ENCODE assay signal across 13 cellular contexts in genomic region chr9:106648799-106649198, GRCh38.
DNase-seq lines count a peak whose midpoint lies in the region; ATAC-seq, FAIRE-seq and TF ChIP-seq lines count a peak whose summit lies in the region.
"Had no signal": no experiment of that assay in that cellular context is flagged by ENCODE, and none has a peak within 500 bp of the region (broad histone marks: within the 10 kb centered on the region; RNA-seq: fewer than 3 reads in every experiment).

No MANE protein-coding gene starts in this region.

- H3K27ac ChIP-seq in AG04450 (ENCODE audit: low read depth, low read length) (no peak overlapping the region), H9 (ENCODE audit: insufficient read length, low read depth, low read length) (no peak overlapping the region)
- H3K27ac ChIP-seq: lower lobe of right lung, Peyer's patch had no signal

- H3K36me3 Mint-ChIP-seq in H9 (ENCODE audit: insufficient read depth in 1 of 3, low read depth in 3 of 3), result no peaks in the 10 kb centered on the region

- FAIRE-seq in islet of Langerhans (lab: Jason Lieb, UNC), result peak; percentile 97

- H3K18ac ChIP-seq in H9 (ENCODE audit: insufficient read length, low read depth, low read length), result no peak overlapping the region

- POLR2A ChIA-PET in AG04450 (lab: Yijun Ruan, JAX), result no interaction called here

- no peaks in the 10 kb centered on the region for H3K27me3 Mint-ChIP-seq in H9 (ENCODE audit: low read depth)
- H3K27me3 Mint-ChIP-seq: activated B cell treated with CpG ODN at 0.5 μM for 24 hours had no signal

- no peak overlapping the region for H2BK12ac ChIP-seq in H9 (ENCODE audit: insufficient read length, low read depth, low read length)

- no peak overlapping the region for H4K8ac ChIP-seq in H9 (replicated peaks; ENCODE audit: insufficient read length, low read depth, low read length)

- H3K27me3 ChIP-seq in AG04450 (ENCODE audit: control insufficient read depth, insufficient read depth, low read length) (no peaks in the 10 kb centered on the region), H9 (ENCODE audit: insufficient read depth, low read length) (no peaks in the 10 kb centered on the region)
- H3K27me3 ChIP-seq: Peyer's patch had no signal

- H3K56ac ChIP-seq in H9 (ENCODE audit: insufficient read length, low read depth, low read length), result no peak overlapping the region

- H4K20me1 ChIP-seq in H9 (ENCODE audit: control insufficient read depth, insufficient read depth, insufficient read length), result no peaks in the 10 kb centered on the region

- TF ChIP-seq CTCF in AG04450 (IDR thresholded peaks at IDR 0.05; ENCODE audit: low read depth, low read length), result peak; percentile 29
- peak; percentile 45; the same call in 2 of the 3 replicates for TF ChIP-seq CTCF in H9 (conservative IDR thresholded peaks at IDR 0.05)

- H3K23me2 ChIP-seq in H9 (ENCODE audit: insufficient read length, low read depth, low read length, poor library complexity, severe bottlenecking), result no peaks in the 10 kb centered on the region

- intact Hi-C loops in left colon (cut with DNase I, micrococcal nuclease), result no loop called here

- H3K4me2 ChIP-seq in H9 (ENCODE audit: insufficient read depth, insufficient read length, low read length), result no peak overlapping the region

- H3K79me1 ChIP-seq in H9 (ENCODE audit: insufficient read depth, low read depth, low read length, poor library complexity, severe bottlenecking), result no peaks in the 10 kb centered on the region

- H2BK15ac ChIP-seq in H9 (ENCODE audit: low read depth, low read length), result no peak overlapping the region

- H3K23ac ChIP-seq in H9 (ENCODE audit: insufficient read length, low read depth, low read length), result no peak overlapping the region

- no peaks in the 10 kb centered on the region for H3K79me2 ChIP-seq in H9 (ENCODE audit: insufficient read depth, low read length)

- no peak overlapping the region for H2AK5ac ChIP-seq in H9 (ENCODE audit: insufficient read length, low read length)

- no peak overlapping the region for H3T11ph ChIP-seq in H9 (ENCODE audit: low read length)

- H2AFZ ChIP-seq in H9 (ENCODE audit: low read length), result no peak overlapping the region

- no peak overlapping the region for H3K9ac ChIP-seq in H9 (ENCODE audit: extremely low read depth, insufficient read length, low read length)

- H3K9me3 ChIP-seq in AG04450 (ENCODE audit: control insufficient read depth, insufficient read depth, low read length) (no peaks in the 10 kb centered on the region), H9 (ENCODE audit: control insufficient read depth, low read depth, low read length) (no peaks in the 10 kb centered on the region)
- H3K9me3 ChIP-seq: HAP-1, lower lobe of right lung, Peyer's patch had no signal

- no peak overlapping the region for H4K91ac ChIP-seq in H9 (ENCODE audit: insufficient read length, low read depth, low read length)

- no CpG with 5 or more reads among the region's 2 CpGs for WGBS in H9 (ENCODE audit: extremely low coverage, insufficient read length, low lambda C conversion rate)

- H2BK20ac ChIP-seq in H9 (ENCODE audit: low read depth, low read length, poor library complexity, severe bottlenecking), result no peak overlapping the region

- H3K9me3 Mint-ChIP-seq in H9, result peaks cover 0 to 2% of the 10 kb centered on the region in 2 experiments; a peak in 2 of 5 replicates

- ATAC-seq in GM18907 (IDR thresholded peaks at IDR 0.05; ENCODE audit: unreplicated experiment) (no peak), HG03432 (IDR thresholded peaks at IDR 0.05; ENCODE audit: unreplicated experiment) (no peak), GM21529 (IDR thresholded peaks at IDR 0.05; ENCODE audit: unreplicated experiment) (no peak), left colon (no peak)
- ATAC-seq: lower lobe of right lung had no signal

- no peak overlapping the region for H3K14ac ChIP-seq in H9 (ENCODE audit: insufficient read depth, low read length)

- no peak overlapping the region for H2BK5ac ChIP-seq in H9 (ENCODE audit: insufficient read length, low read length)

- CTCF ChIA-PET in AG04450 (lab: Charles Lee), result interaction anchor here (0.6 to 0.7 kb wide), 2 partner anchors 8 to 286 kb away, joined by 3 to 4 read pairs; no protein-coding TSS in a partner anchor

- H3K4me3 Mint-ChIP-seq in H9, result no peak overlapping the region
- H3K4me3 Mint-ChIP-seq: activated B cell treated with CpG ODN at 0.5 μM for 24 hours had no signal

- H2BK120ac ChIP-seq in H9 (ENCODE audit: low read depth, low read length, poor library complexity, severe bottlenecking), result no peak overlapping the region

- DNase-seq in AG04450 (ENCODE audit: low read depth, low spot score) (no peak), H9 (no peak), amniotic epithelial cell (ENCODE audit: low read depth) (peak; percentile 42), left colon (no peak)
- DNase-seq: activated B cell treated with CpG ODN at 0.5 μM for 24 hours, lower lobe of right lung, NCI-H1048, Peyer's patch had no signal

- no peak overlapping the region for H4K5ac ChIP-seq in H9 (ENCODE audit: insufficient read length, low read depth, low read length)

- H3K4me3 ChIP-seq in AG04450 (ENCODE audit: low read depth, low read length), result no peak overlapping the region
- H3K4me3 ChIP-seq: HAP-1, lower lobe of right lung, Peyer's patch had no signal

- H3K27ac Mint-ChIP-seq in H9, result no peak overlapping the region
- H3K27ac Mint-ChIP-seq: activated B cell treated with CpG ODN at 0.5 μM for 24 hours had no signal

- no peaks in the 10 kb centered on the region for H3K4me1 ChIP-seq in H9 (ENCODE audit: insufficient read depth, low read length)
- H3K4me1 ChIP-seq: HAP-1, lower lobe of right lung, Peyer's patch had no signal

- no peak overlapping the region for H3K4ac ChIP-seq in H9 (ENCODE audit: low read depth, low read length)

- no peaks in the 10 kb centered on the region for H3K4me1 Mint-ChIP-seq in H9
- H3K4me1 Mint-ChIP-seq: activated B cell treated with CpG ODN at 0.5 μM for 24 hours had no signal
